10 cellular contexts compared by ENCODE assay signal in genomic region chr1:237684236-237684635, GRCh38.
"Had no signal": no experiment of that assay in that cellular context is flagged by ENCODE, and none has a peak within 500 bp of the region (broad histone marks: within the 10 kb centered on the region; RNA-seq: fewer than 3 reads in every experiment).

No MANE protein-coding gene starts in this region.

- H3K9me3 ChIP-seq: sigmoid colon, suprapubic skin, upper lobe of left lung had no signal

- DNase-seq: activated CD4-positive, alpha-beta T cell treated with anti-CD3 and anti-CD28 coated beads, Interleukin-2, amount 10 ng/mL, durations not matched to agents 24 days and 14 days; activated naive CD4-positive, alpha-beta T cell treated with anti-CD3 and anti-CD28 coated beads for 36 hours; activated T-cell treated with anti-CD3 and anti-CD28 coated beads for 4 hours; foreskin fibroblast; mesendoderm; sigmoid colon; stimulated activated CD4-positive, alpha-beta T cell treated with anti-CD3 and anti-CD28 coated beads, Interleukin-12 subunit alpha, Interleukin-12 subunit beta, amount 100 ng/mL, for 4 hours; stimulated activated naive CD8-positive, alpha-beta T cell treated with anti-CD3 and anti-CD28 coated beads, Interleukin-15, Interleukin-2, amounts not matched to agents 100 U/mL and 50 U/mL, for 24 hours; upper lobe of left lung had no signal

- H3K36me3 ChIP-seq: sigmoid colon, suprapubic skin, upper lobe of left lung had no signal

- H3K27ac ChIP-seq: sigmoid colon, suprapubic skin, upper lobe of left lung had no signal

- H3K4me3 ChIP-seq: sigmoid colon, suprapubic skin, upper lobe of left lung had no signal

- H3K27me3 ChIP-seq: sigmoid colon, suprapubic skin, upper lobe of left lung had no signal

- H3K4me1 ChIP-seq: suprapubic skin, upper lobe of left lung had no signal
